24 cellular contexts compared by ENCODE assay signal in genomic region chrX:83508526-83509245, GRCh38. TPM values are rescaled to one million over a fixed set of nuclear protein-coding genes. Genes with fewer than 3 reads are reported as not detected.
DNase-seq lines count a peak whose midpoint lies in the region; ATAC-seq, FAIRE-seq and TF ChIP-seq lines count a peak whose summit lies in the region.
"Had no signal": no experiment of that assay in that cellular context is flagged by ENCODE, and none has a peak within 500 bp of the region (broad histone marks: within the 10 kb centered on the region; RNA-seq: fewer than 3 reads in every experiment).

No MANE protein-coding gene starts in this region.

- CTCF ChIA-PET in mammary epithelial cell (lab: Charles Lee; ENCODE audit: low non-redundant PET), result no interaction called here

- H3K27ac Mint-ChIP-seq in nephron, result no peak overlapping the region
- H3K27ac Mint-ChIP-seq: immature natural killer cell; natural killer cell; stimulated activated naive B cell treated with anti-CD40 and anti-IgM and Interleukin-4, amounts not matched to agents 10 μg/mL and 1 μg/mL and 100 μg/mL, for 72 hours had no signal

- ATAC-seq in HG03342 (IDR thresholded peaks at IDR 0.05; ENCODE audit: unreplicated experiment), result no peak
- ATAC-seq: esophagus mucosa, gastroesophageal sphincter, natural killer cell had no signal

- H3K27me3 ChIP-seq in breast epithelium (peaks cover 8 to 93% of the 10 kb centered on the region in 2 donors), mammary epithelial cell (ENCODE audit: insufficient read depth, low read length) (peaks cover 11% of the 10 kb centered on the region), dorsolateral prefrontal cortex (peaks cover 0 to 100% (median 88%) of the 10 kb centered on the region in 45 donors), suprapubic skin (peaks cover 66% of the 10 kb centered on the region), MM.1S (replicated peaks; ENCODE audit: insufficient read depth, low read length) (no peaks in the 10 kb centered on the region)

- peaks cover 13% of the 10 kb centered on the region for H3K9me3 Mint-ChIP-seq in nephron

- TF ChIP-seq CTCF in breast epithelium (IDR thresholded peaks at IDR 0.05) (no peak), mammary epithelial cell (conservative IDR thresholded peaks at IDR 0.05 in 1 of 2, IDR thresholded peaks at IDR 0.05 in 1 of 2; ENCODE audit: extremely low read depth in 1 of 2, insufficient read depth in 1 of 2, low read depth in 1 of 2, low read length in 2 of 2) (no peak), dorsolateral prefrontal cortex (IDR thresholded peaks at IDR 0.05 in 54 of 56, conservative IDR thresholded peaks at IDR 0.05 in 2 of 56; ENCODE audit: low read depth in 1 of 56, partially characterized antibody in 56 of 56) (no peak), nephron (IDR thresholded peaks at IDR 0.05; ENCODE audit: unreplicated experiment in 3 of 3) (no peak), suprapubic skin (IDR thresholded peaks at IDR 0.05) (no peak), MM.1S (IDR thresholded peaks at IDR 0.05; ENCODE audit: low read length) (no peak)

- H3K27ac ChIP-seq in breast epithelium, result no peak overlapping the region
- no peak overlapping the region for H3K27ac ChIP-seq in mammary epithelial cell (ENCODE audit: insufficient read depth, low read depth, low read length)
- peak overlapping the region in 9 of 59 donors; percentile 10 to 57 (median 28) for H3K27ac ChIP-seq in dorsolateral prefrontal cortex
- H3K27ac ChIP-seq in suprapubic skin, result no peak overlapping the region
- no peak overlapping the region for H3K27ac ChIP-seq in MM.1S (ENCODE audit: low read length)
- H3K27ac ChIP-seq: BLaER1, body of pancreas, gastroesophageal sphincter, RWPE1 had no signal

- H3K4me2 ChIP-seq in mammary epithelial cell (ENCODE audit: insufficient read depth, low read depth, low read length) (no peak overlapping the region), MM.1S (ENCODE audit: low read depth, low read length) (no peak overlapping the region)
- H3K4me2 ChIP-seq: BLaER1 had no signal

- no peaks in the 10 kb centered on the region for H3F3A ChIP-seq in MM.1S (ENCODE audit: insufficient read depth, low read length)

- intact Hi-C loops in breast epithelium (cut with DNase I; ENCODE audit: low total_unique reads), result no loop called here
- intact Hi-C loops in mammary epithelial cell (cut with micrococcal nuclease), result no loop called here
- intact Hi-C loops in dorsolateral prefrontal cortex (cut with DNase I), result no loop called here

- in situ Hi-C loops in mammary epithelial cell (cut with MboI; ENCODE audit: low sequenced_read_pairs in 2 of 2), result no loop called here

- dilution Hi-C loops in mammary epithelial cell (cut with HindIII; ENCODE audit: low sequenced_read_pairs), result no loop called here

- TF ChIP-seq POLR2A in breast epithelium (IDR thresholded peaks at IDR 0.05) (no peak), suprapubic skin (IDR thresholded peaks at IDR 0.05) (no peak)

- no peak for FAIRE-seq in GM19239 (lab: Jason Lieb, UNC)
- FAIRE-seq: A204.1, G401.6 had no signal

- H3K9ac ChIP-seq in mammary epithelial cell (ENCODE audit: insufficient read depth, low read length) (no peak overlapping the region), MM.1S (ENCODE audit: low read length) (no peak overlapping the region)
- H3K9ac ChIP-seq: BLaER1 had no signal

- H3K36me3 Mint-ChIP-seq in nephron (ENCODE audit: low read depth), result no peaks in the 10 kb centered on the region
- H3K36me3 Mint-ChIP-seq: natural killer cell had no signal

- 36% methylated on average over 11 of the region's 50 CpGs for WGBS in mammary epithelial cell (ENCODE audit: low coverage, missing lambda C conversion rate)
- WGBS in suprapubic skin, result 36% methylated on average over 32 of the region's 50 CpGs

- H2AFZ ChIP-seq in mammary epithelial cell (ENCODE audit: low read depth, low read length) (no peak overlapping the region), MM.1S (ENCODE audit: low read length) (no peak overlapping the region)

- peaks cover 3% of the 10 kb centered on the region for H3K4me1 Mint-ChIP-seq in nephron
- H3K4me1 Mint-ChIP-seq: immature natural killer cell, natural killer cell had no signal

- H3K36me3 ChIP-seq in breast epithelium (no peaks in the 10 kb centered on the region), mammary epithelial cell (ENCODE audit: insufficient read depth, low read length) (no peaks in the 10 kb centered on the region), suprapubic skin (no peaks in the 10 kb centered on the region), MM.1S (replicated peaks; ENCODE audit: insufficient read depth, low read length) (no peaks in the 10 kb centered on the region)
- H3K36me3 ChIP-seq: BLaER1, gastroesophageal sphincter, transverse colon had no signal

- DNase-seq in breast epithelium (ENCODE audit: low spot score in 2 of 2) (no peak), mammary epithelial cell (no peak), dorsolateral prefrontal cortex (peak in 2 of 10 donors; percentile 36 to 46), suprapubic skin (ENCODE audit: low spot score in 2 of 2) (no peak), GM19239 (ENCODE audit: insufficient read length, low spot score) (no peak), MM.1S (no peak)
- DNase-seq: activated CD4-positive, alpha-beta T cell treated with anti-CD3 and anti-CD28 coated beads, Interleukin-2, amount 50 U/mL, for 1 hour; activated naive CD4-positive, alpha-beta T cell treated with anti-CD3 and anti-CD28 coated beads, Interleukin-2, amount 50 U/mL, for 16 hours; dermis blood vessel endothelial cell; immature natural killer cell; natural killer cell; NCI-H187 treated with DMSO at 0.1 percent for 48 hours; NCI-H446 treated with DMSO at 0.1 percent for 48 hours; stimulated activated naive B cell treated with anti-CD40 and anti-IgM and Interleukin-4, amounts not matched to agents 10 μg/mL and 1 μg/mL and 100 μg/mL, for 72 hours; transverse colon had no signal

- no peaks in the 10 kb centered on the region for H3K4me1 ChIP-seq in breast epithelium
- no peaks in the 10 kb centered on the region for H3K4me1 ChIP-seq in mammary epithelial cell (ENCODE audit: insufficient read depth, low read length)
- H3K4me1 ChIP-seq in suprapubic skin, result peaks cover 5% of the 10 kb centered on the region
- no peaks in the 10 kb centered on the region for H3K4me1 ChIP-seq in MM.1S (ENCODE audit: low read length)
- H3K4me1 ChIP-seq: BLaER1, body of pancreas, transverse colon had no signal

- no peaks in the 10 kb centered on the region for H3K9me2 ChIP-seq in MM.1S (replicated peaks; ENCODE audit: insufficient read depth, low read length)

- H3K27me3 Mint-ChIP-seq in nephron (ENCODE audit: low read depth), result peaks cover 95% of the 10 kb centered on the region

- H3K79me2 ChIP-seq in mammary epithelial cell (ENCODE audit: insufficient read depth, low read length), result no peaks in the 10 kb centered on the region
- no peaks in the 10 kb centered on the region for H3K79me2 ChIP-seq in MM.1S (ENCODE audit: low read length)

- no peaks in the 10 kb centered on the region for H4K20me1 ChIP-seq in mammary epithelial cell (ENCODE audit: insufficient read depth, low read length)
- H4K20me1 ChIP-seq in MM.1S (ENCODE audit: insufficient read depth, low read length), result no peaks in the 10 kb centered on the region

- H3K4me3 Mint-ChIP-seq in nephron, result peak overlapping the region; percentile 49 to 71 (median 54)
- H3K4me3 Mint-ChIP-seq: natural killer cell had no signal

- TF ChIP-seq EP300 in suprapubic skin (IDR thresholded peaks at IDR 0.05), result no peak

- H3K9me3 ChIP-seq in breast epithelium (no peaks in the 10 kb centered on the region), mammary epithelial cell (replicated peaks; ENCODE audit: insufficient read depth, low read length) (peaks cover 8% of the 10 kb centered on the region), suprapubic skin (no peaks in the 10 kb centered on the region), MM.1S (replicated peaks; ENCODE audit: insufficient read depth, low read length) (no peaks in the 10 kb centered on the region)
- H3K9me3 ChIP-seq: body of pancreas, gastroesophageal sphincter, transverse colon had no signal

- peak overlapping the region in 2 of 3 donors; percentile 3 to 45 for H3K4me3 ChIP-seq in breast epithelium
- no peak overlapping the region for H3K4me3 ChIP-seq in mammary epithelial cell (replicated peaks in 1 of 3; ENCODE audit: insufficient read depth in 1 of 3, low read depth in 2 of 3, low read length in 3 of 3)
- peak overlapping the region in 53 of 59 donors; percentile 0 to 61 (median 35) for H3K4me3 ChIP-seq in dorsolateral prefrontal cortex
- H3K4me3 ChIP-seq in suprapubic skin, result peak overlapping the region; percentile 28
- no peak overlapping the region for H3K4me3 ChIP-seq in MM.1S (ENCODE audit: low read length)
- H3K4me3 ChIP-seq: BLaER1, body of pancreas had no signal

- no TSS peak for BruUV-seq in mammary epithelial cell (replicated peaks; lab: Mats Ljungman, UMichigan)

RNA-seq across cellular contexts. Expression of gene POU3F4, which starts 0.6 kb away (rescaled TPM):
- total RNA-seq in breast epithelium (not detected), mammary epithelial cell (not detected), dorsolateral prefrontal cortex (1 to 10 TPM in 116 of 120 experiments, under 1 TPM in 4; 0.53 to 8.4 (median 2.5) TPM), suprapubic skin (not detected)
- polyA plus RNA-seq in mammary epithelial cell, result not detected
- polyA minus RNA-seq in mammary epithelial cell, result not detected
- total RNA-seq: body of pancreas, dermis blood vessel endothelial cell, esophagus mucosa, gastroesophageal sphincter, natural killer cell had no signal
- polyA plus RNA-seq: immature natural killer cell had no signal

Comparison
In these comparisons a context has a peak if more than half of its experiments do, and no peak if none do; other contexts are left out.
1. H3K4me3 ChIP-seq: peak in breast epithelium (2 of 3), dorsolateral prefrontal cortex (53 of 59) and suprapubic skin (single experiment); none in mammary epithelial cell (0 of 3) and MM.1S (single experiment).